Comparison of ENCODE assay signal across 17 cellular contexts in the genomic region with DNA sequence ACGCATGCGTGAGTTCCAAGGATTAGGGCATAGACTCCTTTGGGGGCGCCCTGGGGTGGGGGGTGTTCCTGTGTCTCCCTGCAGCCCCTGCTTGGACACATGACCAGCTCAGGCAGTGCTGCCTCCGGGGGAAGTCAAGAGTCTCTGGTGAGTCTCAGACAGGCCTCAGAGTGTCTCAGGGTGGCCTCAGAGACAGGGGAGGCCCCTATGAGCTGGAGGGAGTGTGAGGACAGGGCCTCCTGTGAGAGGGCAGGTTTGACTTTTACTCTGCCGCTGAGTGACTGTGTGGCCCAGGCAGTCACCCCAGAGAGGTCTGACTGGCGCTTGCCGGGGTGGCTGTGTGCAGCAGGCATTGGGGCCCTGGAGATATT. TPM values are rescaled to one million over a fixed set of nuclear protein-coding genes. Genes with fewer than 3 reads are reported as not detected.
A peak's percentile ranks its signal among the peaks of the same experiment; 100 is the strongest.
DNase-seq lines count a peak whose midpoint lies in the region; ATAC-seq, FAIRE-seq and TF ChIP-seq lines count a peak whose summit lies in the region.
"Had no signal": no experiment of that assay in that cellular context is flagged by ENCODE, and none has a peak within 500 bp of the region (broad histone marks: within the 10 kb centered on the region; RNA-seq: fewer than 3 reads in every experiment).

No MANE protein-coding gene starts in this region.

- no peaks in the 10 kb centered on the region for H3K9me2 ChIP-seq in GM23248 (ENCODE audit: insufficient read depth)

- H3K27me3 ChIP-seq in BLaER1 treated with 17β-estradiol and CSF1 and Interleukin-3, amounts not matched to agents 10 nM and 100 nM: no peaks in the 10 kb centered on the region
- no peaks in the 10 kb centered on the region for H3K27me3 ChIP-seq in left ventricle myocardium inferior (ENCODE audit: low read depth)
- H3K27me3 ChIP-seq in GM23248 (replicated peaks; ENCODE audit: insufficient read depth): peaks cover 4% of the 10 kb centered on the region; the same call in 1 of the 2 replicates
- H3K27me3 ChIP-seq: left lung had no signal

- no peak overlapping the region for H3K4me3 ChIP-seq in BLaER1 treated with 17β-estradiol and CSF1 and Interleukin-3, amounts not matched to agents 10 nM and 100 nM
- H3K4me3 ChIP-seq in NB4 (ENCODE audit: low read depth, low read length) (no peak overlapping the region), left ventricle myocardium inferior (no peak overlapping the region), GM23248 (no peak overlapping the region)
- H3K4me3 ChIP-seq: left lung, psoas muscle, SK-N-MC had no signal

- WGBS in GM23248 (ENCODE audit: low coverage in 1 of 2, low lambda C conversion rate in 2 of 2, missing lambda C conversion rate in 2 of 2), 2 experiments: 86 to 90% methylated on average over 6 to 7 of the region's 7 CpGs

- peaks cover 24 to 56% (median 50%) of the 10 kb centered on the region in 10 experiments for H3K4me1 ChIP-seq in BLaER1 treated with 17β-estradiol and CSF1 and Interleukin-3, amounts not matched to agents 10 nM and 100 nM
- H3K4me1 ChIP-seq in left ventricle myocardium inferior (peaks cover 24% of the 10 kb centered on the region), GM23248 (ENCODE audit: insufficient read depth) (peaks cover 11% of the 10 kb centered on the region)
- H3K4me1 ChIP-seq: left lung, psoas muscle had no signal

- H3F3A ChIP-seq in GM23248 (ENCODE audit: insufficient read depth): no peaks in the 10 kb centered on the region

- no peak overlapping the region for H3K27ac Mint-ChIP-seq in natural killer cell
- H3K27ac Mint-ChIP-seq: activated naive CD8-positive, alpha-beta T cell treated with anti-CD3 and anti-CD28 coated beads, Interleukin-2, amount 10 ng/mL, durations not matched to agents 7 days and 5 days had no signal

- no peaks in the 10 kb centered on the region for H3K4me1 Mint-ChIP-seq in natural killer cell
- H3K4me1 Mint-ChIP-seq: activated naive CD8-positive, alpha-beta T cell treated with anti-CD3 and anti-CD28 coated beads, Interleukin-2, amount 10 ng/mL, durations not matched to agents 7 days and 5 days had no signal

- H3K79me2 ChIP-seq in GM23248 (ENCODE audit: insufficient read depth): no peaks in the 10 kb centered on the region

- no peaks in the 10 kb centered on the region for H3K9me3 Mint-ChIP-seq in natural killer cell
- H3K9me3 Mint-ChIP-seq: activated naive CD8-positive, alpha-beta T cell treated with anti-CD3 and anti-CD28 coated beads, Interleukin-2, amount 10 ng/mL, durations not matched to agents 7 days and 5 days; naive B cell had no signal

- TF ChIP-seq CTCF in NB4 (IDR thresholded peaks at IDR 0.05; ENCODE audit: low read depth, low read length) (no peak), left ventricle myocardium inferior (IDR thresholded peaks at IDR 0.05; ENCODE audit: borderline replicate concordance) (no peak), natural killer cell (IDR thresholded peaks at IDR 0.05) (no peak)

- no peak overlapping the region for H3K4me3 Mint-ChIP-seq in natural killer cell
- H3K4me3 Mint-ChIP-seq: activated naive CD8-positive, alpha-beta T cell treated with anti-CD3 and anti-CD28 coated beads, Interleukin-2, amount 10 ng/mL, durations not matched to agents 7 days and 5 days; naive B cell had no signal

- H3K36me3 Mint-ChIP-seq in natural killer cell: no peaks in the 10 kb centered on the region
- H3K36me3 Mint-ChIP-seq: activated naive CD8-positive, alpha-beta T cell treated with anti-CD3 and anti-CD28 coated beads, Interleukin-2, amount 10 ng/mL, durations not matched to agents 7 days and 5 days; naive B cell had no signal

- H3K4me2 ChIP-seq in BLaER1 treated with 17β-estradiol and CSF1 and Interleukin-3, amounts not matched to agents 10 nM and 100 nM: peak overlapping the region in 9 of 11 experiments; percentile 26 to 77 (median 69); a peak in 13 of 22 replicates
- no peak overlapping the region for H3K4me2 ChIP-seq in GM23248 (ENCODE audit: unreplicated experiment)

- H2AFZ ChIP-seq in GM23248: no peak overlapping the region

- no peaks in the 10 kb centered on the region for H3K27me3 Mint-ChIP-seq in natural killer cell (ENCODE audit: low read depth in 2 of 2)
- H3K27me3 Mint-ChIP-seq: activated naive CD8-positive, alpha-beta T cell treated with anti-CD3 and anti-CD28 coated beads, Interleukin-2, amount 10 ng/mL, durations not matched to agents 7 days and 5 days; naive B cell had no signal

- H4K20me1 ChIP-seq in BLaER1 treated with 17β-estradiol and CSF1 and Interleukin-3, amounts not matched to agents 10 nM and 100 nM: no peaks in the 10 kb centered on the region; a peak in 1 of 22 replicates
- H4K20me1 ChIP-seq in GM23248 (ENCODE audit: insufficient read depth): no peaks in the 10 kb centered on the region

- H3K9me3 ChIP-seq in BLaER1 treated with 17β-estradiol and CSF1 and Interleukin-3, amounts not matched to agents 10 nM and 100 nM (replicated peaks in 1 of 11): no peaks in the 10 kb centered on the region
- H3K9me3 ChIP-seq in left ventricle myocardium inferior (replicated peaks) (no peaks in the 10 kb centered on the region), GM23248 (ENCODE audit: low read depth) (no peaks in the 10 kb centered on the region)
- H3K9me3 ChIP-seq: left lung, psoas muscle had no signal

- TF ChIP-seq POLR2A in NB4 (IDR thresholded peaks at IDR 0.05; ENCODE audit: extremely low read depth, insufficient read length) (no peak), GM12891 (IDR thresholded peaks at IDR 0.05; ENCODE audit: low read depth, low read length) (no peak)

- H3K9ac ChIP-seq in BLaER1 treated with 17β-estradiol and CSF1 and Interleukin-3, amounts not matched to agents 10 nM and 100 nM: peak overlapping the region in 2 of 11 experiments; percentile 13 to 17; a peak in 2 of 22 replicates
- no peak overlapping the region for H3K9ac ChIP-seq in GM23248

- no peaks in the 10 kb centered on the region for H3K36me3 ChIP-seq in BLaER1 treated with 17β-estradiol and CSF1 and Interleukin-3, amounts not matched to agents 10 nM and 100 nM
- H3K36me3 ChIP-seq in left ventricle myocardium inferior (no peaks in the 10 kb centered on the region), GM23248 (ENCODE audit: low read depth) (no peaks in the 10 kb centered on the region)
- H3K36me3 ChIP-seq: left lung had no signal

- intact Hi-C loops in left ventricle myocardium inferior (cut with micrococcal nuclease) (no loop called here), sciatic nerve (cut with DNase I) (no loop called here), natural killer cell (cut with micrococcal nuclease) (no loop called here)

- peak; percentile 59 for DNase-seq in NB4 (ENCODE audit: low read depth)
- DNase-seq in left ventricle myocardium inferior: peak; percentile 12
- peak; percentile 53 for DNase-seq in sciatic nerve (ENCODE audit: low spot score)
- no peak for DNase-seq in NCI-H2227 (lab: John Stamatoyannopoulos, UW; ENCODE audit: unreplicated experiment)
- no peak for DNase-seq in GM23248
- DNase-seq in GM12891 (ENCODE audit: insufficient read length, low spot score): no peak
- DNase-seq in natural killer cell: no peak
- DNase-seq: activated naive CD8-positive, alpha-beta T cell treated with anti-CD3 and anti-CD28 coated beads, Interleukin-2, amount 10 ng/mL, durations not matched to agents 7 days and 5 days; cerebellar nuclear complex; naive B cell; NCI-H1694 treated with DMSO at 0.1 percent for 48 hours; NCI-H524 had no signal

- ATAC-seq in sciatic nerve: peak; percentile 3
- no peak for ATAC-seq in natural killer cell

- FAIRE-seq in GM12891 (lab: Jason Lieb, UNC): no peak
- FAIRE-seq: D721Med had no signal

- in situ Hi-C loops in GM23248 (cut with MboI): no loop called here

- H3K27ac ChIP-seq in BLaER1 treated with 17β-estradiol and CSF1 and Interleukin-3, amounts not matched to agents 10 nM and 100 nM: no peak overlapping the region
- no peak overlapping the region for H3K27ac ChIP-seq in left ventricle myocardium inferior (replicated peaks)
- no peak overlapping the region for H3K27ac ChIP-seq in GM23248
- H3K27ac ChIP-seq: left lung, psoas muscle, SK-N-MC had no signal

TF ChIP-seq in GM12891, 5 proteins besides CTCF, POLR2A, EP300 and RAD21:
- no peak for TF ChIP-seq SPI1 (IDR thresholded peaks at IDR 0.05; ENCODE audit: low read depth, low read length)

RNA-seq across cellular contexts. Expression of a gene that starts 41.2 kb away (rescaled TPM):
- total RNA-seq in left ventricle myocardium inferior (0.33 TPM), sciatic nerve (7.2 TPM), natural killer cell (under 1 TPM; 0.72 to 0.78 (median 0.75) TPM)
- 0.86 and 1.1 TPM in 2 replicates for total RNA-seq in GM23248 (2014; rRNA removed; shearing (Covaris generic))
- 0.28 and 0.49 TPM in 2 replicates for polyA plus RNA-seq in GM23248 (2016; fragmentation: Nextera tagmentation; extraction: Ambion mirVana)
- 0.10 TPM for polyA plus RNA-seq in GM12891 (2012; ENCODE audit: low read depth, missing spikeins)

Comparison
In these comparisons a context has a peak if more than half of its experiments do, and no peak if none do; other contexts are left out.
1. DNase-seq: peak in NB4 (single experiment), left ventricle myocardium inferior (single experiment) and sciatic nerve (single experiment); none in NCI-H2227 (single experiment), GM23248 (single experiment), GM12891 (single experiment) and natural killer cell (single experiment).